13 cellular contexts compared by ENCODE assay signal in the genomic region with DNA sequence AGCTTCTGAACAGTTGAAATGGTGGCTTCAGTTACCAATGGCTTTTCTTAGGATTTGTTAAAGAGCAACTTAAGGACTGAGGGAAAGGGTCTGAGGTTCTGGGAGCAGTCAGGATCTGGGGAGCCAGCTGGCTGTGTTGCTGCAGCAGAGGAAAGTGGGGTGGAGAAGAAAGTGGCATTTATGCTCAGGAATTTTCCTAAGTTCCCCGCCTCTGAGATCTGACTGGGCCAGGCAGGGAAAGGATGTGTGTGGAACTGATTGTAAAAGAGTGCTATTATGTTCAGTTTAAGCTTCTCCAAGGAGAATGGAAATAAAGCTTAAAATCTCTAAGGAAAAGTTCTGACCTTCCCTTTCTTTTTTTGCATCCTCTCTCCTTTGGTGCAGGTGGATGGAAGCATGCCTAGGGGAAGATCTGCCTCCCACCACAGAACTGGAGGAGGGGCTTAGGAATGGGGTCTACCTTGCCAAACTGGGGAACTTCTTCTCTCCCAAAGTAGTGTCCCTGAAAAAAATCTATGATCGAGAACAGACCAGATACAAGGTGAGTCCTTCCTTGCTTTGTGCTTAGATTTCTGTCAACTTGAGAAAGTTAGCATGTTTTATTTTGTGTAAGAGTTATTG. TPM values are rescaled to one million over a fixed set of nuclear protein-coding genes. Genes with fewer than 3 reads are reported as not detected.
DNase-seq lines count a peak whose midpoint lies in the region; ATAC-seq and TF ChIP-seq lines count a peak whose summit lies in the region.
"Had no signal": no experiment of that assay in that cellular context is flagged by ENCODE, and none has a peak within 500 bp of the region (broad histone marks: within the 10 kb centered on the region; RNA-seq: fewer than 3 reads in every experiment).

No MANE protein-coding gene starts in this region.

- H3K4me1 Mint-ChIP-seq in T-helper 2 cell treated with Interferon-gamma antibody and Interleukin-4, amounts not matched to agents 5 μg/mL and 100 μg/mL, for 36 hours (ENCODE audit: low read depth), result peaks cover 23% of the 10 kb centered on the region
- H3K4me1 Mint-ChIP-seq in central memory CD8-positive, alpha-beta T cell, result peaks cover 35% of the 10 kb centered on the region

- DNase-seq in T-helper 2 cell treated with Interferon-gamma antibody and Interleukin-4, amounts not matched to agents 5 μg/mL and 100 μg/mL, for 36 hours (ENCODE audit: low spot score), result no peak
- no peak for DNase-seq in T-helper 2 cell
- DNase-seq in central memory CD8-positive, alpha-beta T cell (ENCODE audit: low spot score in 2 of 2), result no peak
- no peak for DNase-seq in mesenchymal stem cell
- no peak for DNase-seq in suprapubic skin (ENCODE audit: low spot score in 2 of 2)
- no peak for DNase-seq in foreskin keratinocyte
- no peak for DNase-seq in erythroblast (lab: John Stamatoyannopoulos, UW)
- DNase-seq: DMS79; NCI-H2029 treated with DMSO at 0.1 percent for 48 hours; Peyer's patch; stimulated activated CD4-positive, alpha-beta T cell treated with anti-CD3 and anti-CD28 coated beads, Interleukin-4, amount 100 ng/mL, for 1 hour had no signal

- H3K4me3 Mint-ChIP-seq in T-helper 2 cell treated with Interferon-gamma antibody and Interleukin-4, amounts not matched to agents 5 μg/mL and 100 μg/mL, for 36 hours, result no peak overlapping the region
- no peak overlapping the region for H3K4me3 Mint-ChIP-seq in central memory CD8-positive, alpha-beta T cell

- 100% methylated on average over 2 of the region's 2 CpGs for WGBS in mesenchymal stem cell
- WGBS in suprapubic skin, result 59% methylated on average over 2 of the region's 2 CpGs

- TF ChIP-seq POLR2A in suprapubic skin (IDR thresholded peaks at IDR 0.05), result no peak
- no peak for TF ChIP-seq POLR2A in erythroblast (IDR thresholded peaks at IDR 0.05; ENCODE audit: low read length)

- peak overlapping the region; percentile 52 for H3K27ac ChIP-seq in mesenchymal stem cell (ENCODE audit: low read length, poor library complexity, severe bottlenecking)
- peak overlapping the region; percentile 7 for H3K27ac ChIP-seq in suprapubic skin
- no peak overlapping the region for H3K27ac ChIP-seq in foreskin keratinocyte
- H3K27ac ChIP-seq: 22Rv1 had no signal

- TF ChIP-seq CTCF in suprapubic skin (IDR thresholded peaks at IDR 0.05) (no peak), foreskin keratinocyte (conservative IDR thresholded peaks at IDR 0.05) (no peak)

- peak overlapping the region; percentile 0 for H3K9ac ChIP-seq in mesenchymal stem cell (ENCODE audit: low read length)

- H3K4me2 ChIP-seq in mesenchymal stem cell (ENCODE audit: low read length, poor library complexity, severe bottlenecking), result no peak overlapping the region

- no peak for TF ChIP-seq EP300 in suprapubic skin (IDR thresholded peaks at IDR 0.05)

- no peaks in the 10 kb centered on the region for H3K27me3 Mint-ChIP-seq in T-helper 2 cell treated with Interferon-gamma antibody and Interleukin-4, amounts not matched to agents 5 μg/mL and 100 μg/mL, for 36 hours (ENCODE audit: low read depth)
- H3K27me3 Mint-ChIP-seq in central memory CD8-positive, alpha-beta T cell, result no peaks in the 10 kb centered on the region

- H2BK120ac ChIP-seq in mesenchymal stem cell (ENCODE audit: low read depth, low read length), result no peak overlapping the region

- H3K79me1 ChIP-seq in mesenchymal stem cell (replicated peaks; ENCODE audit: low read length, poor library complexity, severe bottlenecking), result peaks cover 10% of the 10 kb centered on the region

- no peak overlapping the region for H4K91ac ChIP-seq in mesenchymal stem cell (ENCODE audit: low read length)

- no peak overlapping the region for H3K14ac ChIP-seq in mesenchymal stem cell (ENCODE audit: low read length in 2 of 2)

- peaks cover 14% of the 10 kb centered on the region for H3K4me1 ChIP-seq in mesenchymal stem cell (ENCODE audit: control insufficient read depth, insufficient read depth, low read depth, low read length)
- peaks cover 52% of the 10 kb centered on the region for H3K4me1 ChIP-seq in suprapubic skin
- H3K4me1 ChIP-seq in foreskin keratinocyte, result peaks cover 8% of the 10 kb centered on the region

- H3K36me3 ChIP-seq in mesenchymal stem cell (ENCODE audit: control insufficient read depth in 1 of 2, insufficient read depth in 2 of 2, low read depth in 1 of 2, low read length in 2 of 2), result peaks cover 11 to 39% of the 10 kb centered on the region in 2 experiments
- H3K36me3 ChIP-seq in suprapubic skin, result peaks cover 25% of the 10 kb centered on the region

- H2AFZ ChIP-seq in mesenchymal stem cell (ENCODE audit: low read depth, low read length), result no peak overlapping the region

- H3K27me3 ChIP-seq in mesenchymal stem cell (ENCODE audit: control insufficient read depth in 1 of 2, insufficient read depth in 1 of 2, low read length in 2 of 2) (no peaks in the 10 kb centered on the region), suprapubic skin (no peaks in the 10 kb centered on the region), foreskin keratinocyte (no peaks in the 10 kb centered on the region)
- H3K27me3 ChIP-seq: Peyer's patch had no signal

- H3K9me3 ChIP-seq in mesenchymal stem cell (ENCODE audit: control insufficient read depth, low read length), result no peaks in the 10 kb centered on the region
- H3K9me3 ChIP-seq in suprapubic skin, result no peaks in the 10 kb centered on the region
- H3K9me3 ChIP-seq: Peyer's patch had no signal

- H2AK5ac ChIP-seq in mesenchymal stem cell (ENCODE audit: low read length, severe bottlenecking), result no peak overlapping the region

- H3K9me3 Mint-ChIP-seq in T-helper 2 cell treated with Interferon-gamma antibody and Interleukin-4, amounts not matched to agents 5 μg/mL and 100 μg/mL, for 36 hours, result no peaks in the 10 kb centered on the region
- H3K9me3 Mint-ChIP-seq in central memory CD8-positive, alpha-beta T cell, result no peaks in the 10 kb centered on the region

- H4K8ac ChIP-seq in mesenchymal stem cell (ENCODE audit: low read length), result no peak overlapping the region

- H3K4ac ChIP-seq in mesenchymal stem cell (ENCODE audit: low read depth in 1 of 2, low read length in 2 of 2), result no peak overlapping the region

- peak overlapping the region; percentile 27 for H3K27ac Mint-ChIP-seq in T-helper 2 cell treated with Interferon-gamma antibody and Interleukin-4, amounts not matched to agents 5 μg/mL and 100 μg/mL, for 36 hours
- H3K27ac Mint-ChIP-seq in central memory CD8-positive, alpha-beta T cell (ENCODE audit: low read depth), result peak overlapping the region; percentile 80

- H2BK15ac ChIP-seq in mesenchymal stem cell (ENCODE audit: low read depth, poor library complexity, severe bottlenecking), result no peak overlapping the region

- H3K36me3 Mint-ChIP-seq in T-helper 2 cell treated with Interferon-gamma antibody and Interleukin-4, amounts not matched to agents 5 μg/mL and 100 μg/mL, for 36 hours (ENCODE audit: low read depth), result peaks cover 30% of the 10 kb centered on the region
- H3K36me3 Mint-ChIP-seq in central memory CD8-positive, alpha-beta T cell (ENCODE audit: insufficient read depth), result peaks cover 17% of the 10 kb centered on the region

- no peak overlapping the region for H3K23ac ChIP-seq in mesenchymal stem cell (ENCODE audit: low read length in 2 of 2)

- no peak overlapping the region for H3K18ac ChIP-seq in mesenchymal stem cell (ENCODE audit: low read depth in 1 of 2, low read length in 2 of 2)

- no peak for ATAC-seq in central memory CD8-positive, alpha-beta T cell (replicated peaks; ENCODE audit: extremely low read depth, poor library complexity, severe bottlenecking)
- no peak for ATAC-seq in foreskin keratinocyte
- ATAC-seq in HG03378 (IDR thresholded peaks at IDR 0.05; ENCODE audit: unreplicated experiment), result no peak

- no peak overlapping the region for H2BK12ac ChIP-seq in mesenchymal stem cell (ENCODE audit: low read length in 2 of 2)

- H2BK5ac ChIP-seq in mesenchymal stem cell (ENCODE audit: low read depth, low read length, poor library complexity, severe bottlenecking), result no peak overlapping the region

- H3K4me3 ChIP-seq in mesenchymal stem cell (ENCODE audit: insufficient read depth in 1 of 2, low read depth in 1 of 2, low read length in 2 of 2), result no peak overlapping the region
- H3K4me3 ChIP-seq in suprapubic skin, result no peak overlapping the region
- H3K4me3 ChIP-seq: Peyer's patch had no signal

RNA-seq across cellular contexts. Expression of a gene that starts 37.8 kb away (rescaled TPM):
- polyA plus RNA-seq in mesenchymal stem cell (2013, experiment 1 of 2), result 205 TPM
- polyA plus RNA-seq in mesenchymal stem cell (2013, experiment 2 of 2), result 197 TPM
- 100 to 1,000 TPM; 206 to 448 (median 215) TPM for total RNA-seq in suprapubic skin
- total RNA-seq in foreskin keratinocyte, result 268 and 290 TPM in 2 replicates
- polyA plus RNA-seq in foreskin keratinocyte, result 99.5 and 102 TPM in 2 replicates
